25 cellular contexts compared by ENCODE assay signal in the genomic region with DNA sequence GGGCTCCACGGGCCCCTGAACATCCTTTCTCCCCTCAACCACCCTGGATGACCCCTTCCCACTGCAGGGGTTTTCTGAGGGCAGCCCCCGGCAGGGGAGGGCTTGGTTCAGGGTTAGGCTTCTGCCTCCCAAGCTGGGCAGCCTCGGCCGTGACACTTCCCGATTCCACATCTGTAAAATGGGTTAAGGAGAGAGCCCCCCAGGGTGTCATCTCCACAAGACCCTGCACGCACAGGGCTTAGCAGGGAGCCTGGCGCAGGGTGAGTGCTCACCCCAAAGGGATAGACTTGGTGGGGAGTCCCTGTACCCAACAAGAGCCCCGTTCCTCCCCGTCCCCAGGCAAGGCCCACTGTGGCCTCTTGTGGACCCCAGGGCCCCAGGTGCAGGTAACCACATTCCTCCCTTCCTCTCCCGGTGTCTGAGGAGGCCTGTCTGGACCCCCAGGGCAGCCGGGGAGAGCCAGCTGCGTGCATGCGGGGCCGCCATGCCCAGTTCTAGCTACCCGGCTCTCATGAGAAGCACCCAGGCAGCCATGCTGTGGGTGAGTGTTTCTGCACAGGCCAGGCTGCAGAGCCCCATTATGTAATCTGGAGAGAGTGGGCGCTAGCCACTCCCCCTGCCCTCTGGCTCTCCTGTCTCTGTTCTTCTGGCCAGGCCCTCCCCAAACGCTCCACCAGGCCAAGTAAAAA. TPM values are rescaled to one million over a fixed set of nuclear protein-coding genes. Genes with fewer than 3 reads are reported as not detected.
A peak's percentile ranks its signal among the peaks of the same experiment; 100 is the strongest.
DNase-seq lines count a peak whose midpoint lies in the region; ATAC-seq and TF ChIP-seq lines count a peak whose summit lies in the region.
"Had no signal": no experiment of that assay in that cellular context is flagged by ENCODE, and none has a peak within 500 bp of the region (broad histone marks: within the 10 kb centered on the region; RNA-seq: fewer than 3 reads in every experiment).

No MANE protein-coding gene starts in this region.

- no peak overlapping the region for H3K4me3 Mint-ChIP-seq in brain
- no peak overlapping the region for H3K4me3 Mint-ChIP-seq in activated naive CD8-positive, alpha-beta T cell treated with anti-CD3 and anti-CD28 coated beads for 36 hours
- H3K4me3 Mint-ChIP-seq: activated B cell treated with CpG ODN at 0.5 μM for 24 hours; activated naive CD4-positive, alpha-beta T cell treated with anti-CD3 and anti-CD28 coated beads, Interleukin-2, amount 10 ng/mL, durations not matched to agents 7 days and 5 days; activated T-cell treated with anti-CD3 and anti-CD28 coated beads, Interleukin-2, amount 50 U/mL, for 4 hours; CD4-positive, CD25-positive, alpha-beta regulatory T cell; endodermal cell; naive thymus-derived CD4-positive, alpha-beta T cell; T-helper 2 cell treated with Interferon-gamma antibody and Interleukin-4, amounts not matched to agents 5 μg/mL and 100 μg/mL, for 36 hours had no signal

- no peaks in the 10 kb centered on the region for H3K27me3 Mint-ChIP-seq in brain
- H3K27me3 Mint-ChIP-seq in activated naive CD8-positive, alpha-beta T cell treated with anti-CD3 and anti-CD28 coated beads for 36 hours: peaks cover 4% of the 10 kb centered on the region
- H3K27me3 Mint-ChIP-seq: naive thymus-derived CD4-positive, alpha-beta T cell had no signal

- H3K9me3 Mint-ChIP-seq in brain: no peaks in the 10 kb centered on the region
- H3K9me3 Mint-ChIP-seq in activated naive CD8-positive, alpha-beta T cell treated with anti-CD3 and anti-CD28 coated beads for 36 hours: no peaks in the 10 kb centered on the region
- H3K9me3 Mint-ChIP-seq: activated B cell treated with CpG ODN at 0.5 μM for 24 hours; activated naive CD4-positive, alpha-beta T cell treated with anti-CD3 and anti-CD28 coated beads, Interleukin-2, amount 10 ng/mL, durations not matched to agents 7 days and 5 days; activated T-cell treated with anti-CD3 and anti-CD28 coated beads, Interleukin-2, amount 50 U/mL, for 4 hours; CD4-positive, CD25-positive, alpha-beta regulatory T cell; endodermal cell; naive thymus-derived CD4-positive, alpha-beta T cell; T-helper 2 cell treated with Interferon-gamma antibody and Interleukin-4, amounts not matched to agents 5 μg/mL and 100 μg/mL, for 36 hours had no signal

- peaks cover 49% of the 10 kb centered on the region for H3K4me1 Mint-ChIP-seq in brain
- no peaks in the 10 kb centered on the region for H3K4me1 Mint-ChIP-seq in activated naive CD8-positive, alpha-beta T cell treated with anti-CD3 and anti-CD28 coated beads for 36 hours
- H3K4me1 Mint-ChIP-seq: activated naive CD4-positive, alpha-beta T cell treated with anti-CD3 and anti-CD28 coated beads, Interleukin-2, amount 10 ng/mL, durations not matched to agents 7 days and 5 days; CD4-positive, CD25-positive, alpha-beta regulatory T cell; endodermal cell; naive thymus-derived CD4-positive, alpha-beta T cell had no signal

- DNase-seq in SK-N-SH (peak; percentile 76), left lung (no peak), upper lobe of right lung (peak; percentile 78), epidermal melanocyte (ENCODE audit: insufficient read length, low spot score) (no peak), NCI-H1436 treated with DMSO at 0.1 percent for 48 hours (lab: John Stamatoyannopoulos, UW) (no peak)
- no peak for DNase-seq in activated naive CD8-positive, alpha-beta T cell treated with anti-CD3 and anti-CD28 coated beads for 36 hours
- DNase-seq: activated B cell treated with CpG ODN at 0.5 μM for 24 hours; activated naive CD4-positive, alpha-beta T cell treated with anti-CD3 and anti-CD28 coated beads, Interleukin-2, amount 10 ng/mL, durations not matched to agents 7 days and 5 days; activated T-cell treated with anti-CD3 and anti-CD28 coated beads, Interleukin-2, amount 50 U/mL, for 4 hours; CD4-positive, CD25-positive, alpha-beta regulatory T cell; mammary epithelial cell; naive thymus-derived CD4-positive, alpha-beta T cell; NCI-H748 treated with DMSO at 0.1 percent for 48 hours; PC-9; small intestine; stimulated activated CD4-positive, alpha-beta T cell treated with anti-CD3 and anti-CD28 coated beads, Interleukin-4, amount 100 ng/mL, for 24 hours; uterus had no signal

- H3K27ac ChIP-seq in SK-N-SH (ENCODE audit: low read depth in 2 of 2, low read length in 1 of 2) (peak overlapping the region in 1 of 2 experiments; percentile 93; a peak in 2 of 4 replicates), left lung (no peak overlapping the region), upper lobe of right lung (no peak overlapping the region)
- H3K27ac ChIP-seq: A549, PC-9, uterus had no signal

- 57% methylated on average over 3 of the region's 17 CpGs for WGBS in SK-N-SH (ENCODE audit: low lambda C conversion rate)

- peak; percentile 7; the same call in 1 of the 2 replicates for TF ChIP-seq RAD21 in SK-N-SH (IDR thresholded peaks at IDR 0.05; ENCODE audit: low read length)

- POLR2A ChIA-PET in SK-N-SH (lab: Yijun Ruan, JAX): interaction anchor here (1.0 to 1.2 kb wide), 3 partner anchors 8 to 11 kb away, joined by 3 to 5 read pairs (median 4); no protein-coding TSS in a partner anchor

- H3F3A ChIP-seq in SK-N-SH (replicated peaks; ENCODE audit: insufficient read depth): no peaks in the 10 kb centered on the region

- TF ChIP-seq CTCF in SK-N-SH (IDR thresholded peaks at IDR 0.05) (no peak), brain (conservative IDR thresholded peaks at IDR 0.05) (no peak), left lung (IDR thresholded peaks at IDR 0.05) (no peak), upper lobe of right lung (IDR thresholded peaks at IDR 0.05) (no peak)

- H3K9ac ChIP-seq in SK-N-SH: no peak overlapping the region

- no peaks in the 10 kb centered on the region for H3K36me3 Mint-ChIP-seq in brain
- H3K36me3 Mint-ChIP-seq in activated naive CD8-positive, alpha-beta T cell treated with anti-CD3 and anti-CD28 coated beads for 36 hours: no peaks in the 10 kb centered on the region
- H3K36me3 Mint-ChIP-seq: activated naive CD4-positive, alpha-beta T cell treated with anti-CD3 and anti-CD28 coated beads, Interleukin-2, amount 10 ng/mL, durations not matched to agents 7 days and 5 days; CD4-positive, CD25-positive, alpha-beta regulatory T cell; naive thymus-derived CD4-positive, alpha-beta T cell had no signal

- H3K36me3 ChIP-seq in SK-N-SH (replicated peaks in 1 of 2; ENCODE audit: control insufficient read depth in 1 of 2, insufficient read depth in 2 of 2, low read length in 1 of 2): no peaks in the 10 kb centered on the region
- H3K36me3 ChIP-seq in left lung: no peaks in the 10 kb centered on the region
- no peaks in the 10 kb centered on the region for H3K36me3 ChIP-seq in upper lobe of right lung
- H3K36me3 ChIP-seq: uterus had no signal

- intact Hi-C loops in left lung (cut with DNase I) (no loop called here), upper lobe of right lung (cut with DNase I) (no loop called here)

- ATAC-seq in SK-N-SH treated with all-trans-retinoic acid at 6 μM for 48 hours (no peak; the same call in 2 of the 3 replicates), left lung (peak; percentile 41), upper lobe of right lung (peak; percentile 84)
- ATAC-seq: activated T-cell treated with anti-CD3 and anti-CD28 coated beads, Interleukin-2, amount 50 U/mL, for 4 hours; naive thymus-derived CD4-positive, alpha-beta T cell had no signal

- no peaks in the 10 kb centered on the region for H3K79me2 ChIP-seq in SK-N-SH (ENCODE audit: insufficient read depth)

- H3K4me3 ChIP-seq in SK-N-SH (ENCODE audit: low read depth in 2 of 2, low read length in 1 of 2) (no peak overlapping the region), left lung (no peak overlapping the region), upper lobe of right lung (no peak overlapping the region)
- H3K4me3 ChIP-seq: A549, PC-9, uterus had no signal

- H3K4me1 ChIP-seq in SK-N-SH (ENCODE audit: control insufficient read depth in 1 of 2, insufficient read depth in 2 of 2, low read depth in 1 of 2, low read length in 1 of 2) (peaks cover 0 to 91% of the 10 kb centered on the region in 2 experiments; a peak in 2 of 4 replicates), left lung (no peaks in the 10 kb centered on the region), upper lobe of right lung (peaks cover 5% of the 10 kb centered on the region)
- H3K4me1 ChIP-seq: A549, uterus had no signal

- peak in 1 of 2 experiments; percentile 43; a peak in 1 of 4 replicates for TF ChIP-seq EP300 in SK-N-SH (IDR thresholded peaks at IDR 0.05; ENCODE audit: borderline replicate concordance in 1 of 2, low read depth in 1 of 2, low read length in 1 of 2)

- H3K4me2 ChIP-seq in SK-N-SH: no peak overlapping the region
- H3K4me2 ChIP-seq: A549, PC-9 had no signal

- H3K9me3 ChIP-seq in SK-N-SH: no peaks in the 10 kb centered on the region
- H3K9me3 ChIP-seq in left lung: no peaks in the 10 kb centered on the region
- H3K9me3 ChIP-seq in upper lobe of right lung: no peaks in the 10 kb centered on the region
- H3K9me3 ChIP-seq: A549, uterus had no signal

- CTCF ChIA-PET in SK-N-SH (lab: Yijun Ruan, JAX): interaction anchor here (0.5 to 17.4 kb wide), 5 partner anchors 14 to 73 kb away, joined by 3 to 211 read pairs (median 3); partner anchors contain the start of gene PLEKHG5

- no peaks in the 10 kb centered on the region for H3K27me3 ChIP-seq in SK-N-SH (ENCODE audit: insufficient read depth)
- peaks cover 0 to 27% of the 10 kb centered on the region in 2 donors for H3K27me3 ChIP-seq in left lung
- H3K27me3 ChIP-seq in upper lobe of right lung: no peaks in the 10 kb centered on the region
- H3K27me3 ChIP-seq: uterus had no signal

- H2AFZ ChIP-seq in SK-N-SH (ENCODE audit: low read depth): no peak overlapping the region
- H2AFZ ChIP-seq: PC-9 had no signal

- H3K9me2 ChIP-seq in SK-N-SH: no peaks in the 10 kb centered on the region

- H3K27ac Mint-ChIP-seq in brain: peak overlapping the region in 3 of 5 experiments; percentile 52 to 77 (median 62)
- no peak overlapping the region for H3K27ac Mint-ChIP-seq in activated naive CD8-positive, alpha-beta T cell treated with anti-CD3 and anti-CD28 coated beads for 36 hours
- H3K27ac Mint-ChIP-seq: activated B cell treated with CpG ODN at 0.5 μM for 24 hours; activated naive CD4-positive, alpha-beta T cell treated with anti-CD3 and anti-CD28 coated beads, Interleukin-2, amount 10 ng/mL, durations not matched to agents 7 days and 5 days; CD4-positive, CD25-positive, alpha-beta regulatory T cell; endodermal cell; naive thymus-derived CD4-positive, alpha-beta T cell; T-helper 2 cell treated with Interferon-gamma antibody and Interleukin-4, amounts not matched to agents 5 μg/mL and 100 μg/mL, for 36 hours had no signal

- H4K20me1 ChIP-seq in SK-N-SH (ENCODE audit: insufficient read depth): no peaks in the 10 kb centered on the region

RNA-seq across cellular contexts. Expression of gene PLEKHG5, which starts 18.3 kb away (rescaled TPM):
- polyA plus RNA-seq in SK-N-SH (2012; rRNA removed) (14.7 and 14.9 TPM in 2 replicates), brain (ENCODE audit: insufficient read depth, low read depth, low replicate concordance) (28.0 TPM)
- 3.4 and 5.7 TPM in 2 replicates for polyA plus RNA-seq in SK-N-SH (2012; cell fraction: cytosol; rRNA removed)
- polyA plus RNA-seq in SK-N-SH (2012; cell fraction: nucleus; rRNA removed): 86.5 and 98.6 TPM in 2 replicates
- total RNA-seq in left lung (10 to 100 TPM in 1 of 2 donors, 1 to 10 TPM in 1; 6.3 to 10.7 TPM), upper lobe of right lung (12.2 TPM)
- 1 to 10 TPM; 2.2 to 2.3 TPM for total RNA-seq in activated naive CD8-positive, alpha-beta T cell treated with anti-CD3 and anti-CD28 coated beads for 36 hours

RNA-seq across cellular contexts. Expression of gene TNFRSF25, which starts 43.8 kb away (rescaled TPM):
- polyA plus RNA-seq in SK-N-SH (2012; rRNA removed) (20.8 TPM in 2 replicates), brain (ENCODE audit: insufficient read depth, low read depth, low replicate concordance) (6.4 TPM)
- 2.6 and 5.2 TPM in 2 replicates for polyA plus RNA-seq in SK-N-SH (2012; cell fraction: cytosol; rRNA removed)
- 170 and 223 TPM in 2 replicates for polyA plus RNA-seq in SK-N-SH (2012; cell fraction: nucleus; rRNA removed)
- total RNA-seq in left lung (1 to 10 TPM; 5.6 to 8.4 TPM), upper lobe of right lung (10.0 TPM)
- total RNA-seq in activated naive CD8-positive, alpha-beta T cell treated with anti-CD3 and anti-CD28 coated beads for 36 hours: 10 to 100 TPM; 64.7 to 67.8 TPM

RNA-seq across cellular contexts. Expression of gene NOL9, which starts 44.6 kb away (rescaled TPM):
- polyA plus RNA-seq in SK-N-SH (2012; rRNA removed) (7.1 and 7.9 TPM in 2 replicates), brain (ENCODE audit: insufficient read depth, low read depth, low replicate concordance) (5.0 TPM)
- 7.0 and 7.7 TPM in 2 replicates for polyA plus RNA-seq in SK-N-SH (2012; cell fraction: cytosol; rRNA removed)
- 12.4 and 18.8 TPM in 2 replicates for polyA plus RNA-seq in SK-N-SH (2012; cell fraction: nucleus; rRNA removed)
- total RNA-seq in left lung (10 to 100 TPM; 24.4 to 30.8 TPM), upper lobe of right lung (23.6 TPM)
- 10 to 100 TPM; 54.1 to 55.1 TPM for total RNA-seq in activated naive CD8-positive, alpha-beta T cell treated with anti-CD3 and anti-CD28 coated beads for 36 hours

RNA-seq across cellular contexts. Expression of gene TAS1R1, which starts 45.4 kb away (rescaled TPM):
- not detected in 2 replicates for polyA plus RNA-seq in SK-N-SH (2012; rRNA removed)
- 0.03 TPM in 1 of 2 replicates, not detected in the other for polyA plus RNA-seq in SK-N-SH (2012; cell fraction: cytosol; rRNA removed)
- polyA plus RNA-seq in SK-N-SH (2012; cell fraction: nucleus; rRNA removed): 0.05 TPM in 2 replicates
- not detected for polyA plus RNA-seq in brain (ENCODE audit: insufficient read depth, low read depth, low replicate concordance)
- not detected for total RNA-seq in left lung
- total RNA-seq in upper lobe of right lung: not detected
- total RNA-seq in activated naive CD8-positive, alpha-beta T cell treated with anti-CD3 and anti-CD28 coated beads for 36 hours: not detected
- total RNA-seq: activated B cell treated with CpG ODN at 0.5 μM for 24 hours; activated T-cell treated with anti-CD3 and anti-CD28 coated beads, Interleukin-2, amount 50 U/mL, for 4 hours; astrocyte; CD4-positive, CD25-positive, alpha-beta regulatory T cell; HT-29; naive thymus-derived CD4-positive, alpha-beta T cell; PC-9; SK-MEL-5; uterus had no signal
- polyA plus RNA-seq: A549; naive thymus-derived CD4-positive, alpha-beta T cell had no signal

Comparison
In these comparisons a context has a peak if more than half of its experiments do, and no peak if none do; other contexts are left out.
1. DNase-seq: peak in SK-N-SH (single experiment) and upper lobe of right lung (single experiment); none in left lung (0 of 2), epidermal melanocyte (single experiment), activated naive CD8-positive, alpha-beta T cell treated with anti-CD3 and anti-CD28 coated beads for 36 hours (single experiment) and NCI-H1436 treated with DMSO at 0.1 percent for 48 hours (single experiment).